13 cellular contexts compared by ENCODE assay signal in the genomic region with DNA sequence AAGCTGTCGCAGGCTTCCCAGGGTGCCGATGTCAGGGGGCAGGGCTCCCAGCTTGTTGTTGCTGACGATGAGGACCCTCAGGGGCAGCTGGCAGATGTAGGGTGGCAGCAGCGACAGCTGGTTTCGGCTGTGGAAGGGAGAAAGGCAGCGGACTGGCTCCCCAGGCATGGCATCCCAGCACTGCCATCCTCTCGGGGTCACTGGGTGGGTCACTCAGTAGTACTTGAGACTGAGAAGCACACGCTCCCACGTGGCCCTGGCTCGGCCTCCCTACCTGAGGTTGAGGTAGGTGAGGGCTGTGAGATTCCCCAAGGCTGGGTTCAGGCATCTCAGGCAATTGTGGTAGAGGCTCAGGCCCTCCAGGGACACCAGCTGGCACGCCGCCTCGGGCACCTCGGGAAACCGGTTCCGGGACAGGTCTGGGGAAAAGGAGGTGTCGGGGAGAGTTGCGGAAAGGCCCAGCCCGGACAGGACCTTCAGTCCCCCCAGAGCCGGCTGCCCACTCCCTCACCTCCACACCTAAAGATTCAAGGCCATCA. TPM values are rescaled to one million over a fixed set of nuclear protein-coding genes. Genes with fewer than 3 reads are reported as not detected.
DNase-seq lines count a peak whose midpoint lies in the region; ATAC-seq, FAIRE-seq and TF ChIP-seq lines count a peak whose summit lies in the region.
"Had no signal": no experiment of that assay in that cellular context is flagged by ENCODE, and none has a peak within 500 bp of the region (broad histone marks: within the 10 kb centered on the region; RNA-seq: fewer than 3 reads in every experiment).

No MANE protein-coding gene starts in this region.

- no peak overlapping the region for H4K5ac ChIP-seq in H1 (ENCODE audit: insufficient read length, low read depth, low read length)

- WGBS in H1 (ENCODE audit: extremely low coverage in 1 of 2, insufficient coverage in 1 of 2, insufficient read length in 1 of 2, insufficient replicate concordance in 2 of 2, low coverage in 1 of 2, low lambda C conversion rate in 2 of 2, missing lambda C conversion rate in 1 of 2), 2 experiments: 90% methylated on average over 19 of the region's 20 CpGs; no CpG with 5 or more reads in 1 of the 2 experiments

- H3K27me3 Mint-ChIP-seq in CD4-positive, CD25-positive, alpha-beta regulatory T cell: peaks cover 7% of the 10 kb centered on the region
- no peaks in the 10 kb centered on the region for H3K27me3 Mint-ChIP-seq in neural crest cell (ENCODE audit: low read depth)

- H3K79me1 ChIP-seq in H1 (ENCODE audit: low read depth, low read length): peaks cover 5% of the 10 kb centered on the region

- TF ChIP-seq POLR2A in H1 (IDR thresholded peaks at IDR 0.05; ENCODE audit: control extremely low read depth in 1 of 2, low read depth in 2 of 2, low read length in 2 of 2): no peak
- TF ChIP-seq POLR2A in uterus (IDR thresholded peaks at IDR 0.05): no peak

- H2BK120ac ChIP-seq in H1 (replicated peaks; ENCODE audit: low read depth, low read length): no peak overlapping the region

- H3K23me2 ChIP-seq in H1 (ENCODE audit: low read depth, low read length): peaks cover 16% of the 10 kb centered on the region

- H3K4me1 ChIP-seq in CD4-positive, CD25-positive, alpha-beta regulatory T cell (ENCODE audit: control insufficient read depth, insufficient read depth, low read length, poor library complexity, severe bottlenecking): peaks cover 44% of the 10 kb centered on the region
- H3K4me1 ChIP-seq in H1 (replicated peaks in 1 of 4; ENCODE audit: control insufficient read depth in 3 of 4, insufficient read depth in 4 of 4, low read length in 3 of 4) (peaks cover 0 to 22% (median 13%) of the 10 kb centered on the region in 4 experiments; a peak in 6 of 7 replicates), uterus (peaks cover 6 to 23% of the 10 kb centered on the region in 2 donors)

- H3K23ac ChIP-seq in H1 (ENCODE audit: insufficient read length): no peak overlapping the region

- FAIRE-seq in H1 (lab: Jason Lieb, UNC): no peak

- H2AFZ ChIP-seq in H1 (ENCODE audit: low read length): no peak overlapping the region

- H3K9ac ChIP-seq in H1 (replicated peaks in 1 of 4; ENCODE audit: extremely low read depth in 1 of 4, low read depth in 3 of 4, low read length in 3 of 4): no peak overlapping the region

- DNase-seq in CD4-positive, CD25-positive, alpha-beta regulatory T cell: no peak
- DNase-seq in H1 (ENCODE audit: low read depth in 1 of 2, low spot score in 2 of 2) (no peak), neural crest cell (ENCODE audit: low read depth, low spot score) (no peak), NOMO-1 treated with DMSO at 0.1 percent for 48 hours (lab: John Stamatoyannopoulos, UW; ENCODE audit: unreplicated experiment) (no peak), uterus (no peak)
- DNase-seq in central memory CD4-positive, alpha-beta T cell: no peak
- DNase-seq: DMS53; effector CD8-positive, alpha-beta T cell; NCI-H1436 treated with DMSO at 0.1 percent for 48 hours; PC-3; stimulated activated CD4-positive, alpha-beta T cell treated with anti-CD3 and anti-CD28 coated beads, Interleukin-2, amount 100 ng/mL, for 24 hours had no signal

- H4K20me1 ChIP-seq in H1 (replicated peaks in 1 of 2; ENCODE audit: control insufficient read depth in 1 of 2, insufficient read depth in 2 of 2, low read length in 2 of 2): peaks cover 2 to 14% of the 10 kb centered on the region in 2 experiments

- TF ChIP-seq CTCF in H1 (IDR thresholded peaks at IDR 0.05; ENCODE audit: control extremely low read depth in 1 of 3, insufficient read depth in 1 of 3, low read depth in 1 of 3, low read length in 3 of 3) (no peak), neural crest cell (conservative IDR thresholded peaks at IDR 0.05) (no peak), uterus (IDR thresholded peaks at IDR 0.05) (no peak)

- H4K8ac ChIP-seq in H1 (ENCODE audit: extremely low read depth, insufficient read depth, low read length): peak overlapping the region; percentile 23; the same call in 1 of the 2 replicates

- peak overlapping the region; percentile 59 to 100 (median 94) for H3K4me3 Mint-ChIP-seq in CD4-positive, CD25-positive, alpha-beta regulatory T cell
- peak overlapping the region; percentile 57 for H3K4me3 Mint-ChIP-seq in neural crest cell

- no peak overlapping the region for H2BK12ac ChIP-seq in H1 (ENCODE audit: low read depth, low read length)

- TF ChIP-seq RAD21 in H1 (IDR thresholded peaks at IDR 0.05 in 1 of 2, conservative IDR thresholded peaks at IDR 0.05 in 1 of 2; ENCODE audit: low read depth in 2 of 2, low read length in 2 of 2): no peak

- H3K36me3 ChIP-seq in CD4-positive, CD25-positive, alpha-beta regulatory T cell (ENCODE audit: control insufficient read depth, insufficient read depth, low read length): peaks cover 50% of the 10 kb centered on the region
- peaks cover 59% of the 10 kb centered on the region for H3K36me3 ChIP-seq in KOPT-K1 (ENCODE audit: insufficient read depth, low read length)
- peaks cover 15 to 32% (median 26%) of the 10 kb centered on the region in 4 experiments for H3K36me3 ChIP-seq in H1 (ENCODE audit: control insufficient read depth in 2 of 4, insufficient read depth in 4 of 4, low read length in 3 of 4)
- H3K36me3 ChIP-seq in uterus: no peaks in the 10 kb centered on the region

- H3K27me3 ChIP-seq in CD4-positive, CD25-positive, alpha-beta regulatory T cell (ENCODE audit: control insufficient read depth, insufficient read depth, low read length): no peaks in the 10 kb centered on the region
- peaks cover 0 to 2% (median 0%) of the 10 kb centered on the region in 4 experiments; a peak in 1 of 7 replicates for H3K27me3 ChIP-seq in H1 (replicated peaks in 1 of 4; ENCODE audit: control insufficient read depth in 3 of 4, extremely low read depth in 1 of 4, insufficient read depth in 3 of 4, low read length in 3 of 4)
- no peaks in the 10 kb centered on the region for H3K27me3 ChIP-seq in uterus

- no peak overlapping the region for H4K91ac ChIP-seq in H1 (replicated peaks; ENCODE audit: insufficient read length, low read length)

- H3K9me3 Mint-ChIP-seq in CD4-positive, CD25-positive, alpha-beta regulatory T cell: no peaks in the 10 kb centered on the region
- H3K9me3 Mint-ChIP-seq in neural crest cell: no peaks in the 10 kb centered on the region

- H3K18ac ChIP-seq in H1 (ENCODE audit: extremely low read depth, low read length): no peak overlapping the region

- H3K56ac ChIP-seq in H1 (replicated peaks; ENCODE audit: insufficient read length, low read depth, low read length): no peak overlapping the region

- peak overlapping the region; percentile 97 for H3K27ac ChIP-seq in CD4-positive, CD25-positive, alpha-beta regulatory T cell (ENCODE audit: insufficient read depth, low read length, poor library complexity, severe bottlenecking)
- H3K27ac ChIP-seq in KOPT-K1 (ENCODE audit: low read depth, low read length, poor library complexity, severe bottlenecking): peak overlapping the region; percentile 95
- H3K27ac ChIP-seq in H1 (ENCODE audit: low read depth, low read length): no peak overlapping the region
- no peak overlapping the region for H3K27ac ChIP-seq in uterus

- CTCF ChIA-PET in H1 (lab: Charles Lee; ENCODE audit: partially characterized antibody): interaction anchor here (0.7 to 11.4 kb wide), 3 partner anchors 9 to 98 kb away, joined by 3 to 171 read pairs (median 53); partner anchors contain the start of gene SAP25

- H3K36me3 Mint-ChIP-seq in CD4-positive, CD25-positive, alpha-beta regulatory T cell: no peaks in the 10 kb centered on the region
- no peaks in the 10 kb centered on the region for H3K36me3 Mint-ChIP-seq in neural crest cell (ENCODE audit: low read depth)

- peaks cover 0 to 30% (median 12%) of the 10 kb centered on the region in 4 donors for H3K4me1 Mint-ChIP-seq in CD4-positive, CD25-positive, alpha-beta regulatory T cell
- peaks cover 28% of the 10 kb centered on the region for H3K4me1 Mint-ChIP-seq in neural crest cell

- H3K4ac ChIP-seq in H1 (replicated peaks; ENCODE audit: insufficient read length, low read depth, low read length): no peak overlapping the region

- no peaks in the 10 kb centered on the region for H3K9me3 ChIP-seq in CD4-positive, CD25-positive, alpha-beta regulatory T cell (ENCODE audit: control insufficient read depth in 2 of 2, low read length in 2 of 2)
- H3K9me3 ChIP-seq in KOPT-K1 (ENCODE audit: insufficient read depth, low read length, poor library complexity, severe bottlenecking): no peaks in the 10 kb centered on the region
- no peaks in the 10 kb centered on the region for H3K9me3 ChIP-seq in H1 (ENCODE audit: insufficient read depth in 2 of 2, low read depth in 1 of 2, low read length in 1 of 2)
- H3K9me3 ChIP-seq in uterus: no peaks in the 10 kb centered on the region

- H2BK20ac ChIP-seq in H1 (ENCODE audit: low read length): no peak overlapping the region

- intact Hi-C loops in uterus (cut with DNase I; ENCODE audit: low total_unique reads): loop anchor here (10.0 kb wide), 1 partner anchor 93 kb away; the partner anchor contains the start of gene GNB2

- H2BK15ac ChIP-seq in H1 (ENCODE audit: low read length): no peak overlapping the region

- POLR2A ChIA-PET in H1 (lab: Charles Lee; ENCODE audit: partially characterized antibody): interaction anchor here (0.9 to 6.7 kb wide), 4 partner anchors 9 to 153 kb away, joined by 3 to 83 read pairs (median 4); partner anchors contain the start of genes PPP1R35, SAP25 and ZCWPW1

- H2BK5ac ChIP-seq in H1 (ENCODE audit: low read depth, low read length): no peak overlapping the region

- H3K4me3 ChIP-seq in CD4-positive, CD25-positive, alpha-beta regulatory T cell (ENCODE audit: low read depth, low read length): no peak overlapping the region
- H3K4me3 ChIP-seq in H1 (ENCODE audit: extremely low read depth in 1 of 4, insufficient read depth in 2 of 4, low read depth in 3 of 4, low read length in 4 of 4) (no peak overlapping the region), uterus (no peak overlapping the region)

- no peak overlapping the region for H2AK5ac ChIP-seq in H1 (ENCODE audit: low read depth, low read length)

- H3K4me2 ChIP-seq in H1 (ENCODE audit: insufficient read depth in 1 of 2, low read depth in 2 of 2, low read length in 2 of 2): no peak overlapping the region

- no peak for ATAC-seq in CD4-positive, CD25-positive, alpha-beta regulatory T cell (ENCODE audit: low read depth in 2 of 2)
- no peak for ATAC-seq in GM18867 (IDR thresholded peaks at IDR 0.05; ENCODE audit: unreplicated experiment)
- ATAC-seq: PC-3 had no signal

- H3K79me2 ChIP-seq in H1 (ENCODE audit: control insufficient read depth in 1 of 2, insufficient read depth in 2 of 2, low read length in 2 of 2): peaks cover 0 to 11% of the 10 kb centered on the region in 2 experiments; a peak in 1 of 4 replicates

- H3K27ac Mint-ChIP-seq in CD4-positive, CD25-positive, alpha-beta regulatory T cell: peak overlapping the region; percentile 91 to 96 (median 96)
- no peak overlapping the region for H3K27ac Mint-ChIP-seq in neural crest cell (ENCODE audit: unreplicated experiment)

- no peak overlapping the region for H3K14ac ChIP-seq in H1 (ENCODE audit: insufficient read length)

- no peak for TF ChIP-seq EP300 in H1 (IDR thresholded peaks at IDR 0.05; ENCODE audit: borderline replicate concordance in 1 of 2, low read depth in 2 of 2, low read length in 2 of 2)

RNA-seq across cellular contexts. Expression of gene LRCH4, which starts 3.8 kb away (rescaled TPM):
- total RNA-seq in CD4-positive, CD25-positive, alpha-beta regulatory T cell: 350 TPM
- polyA plus RNA-seq in CD4-positive, CD25-positive, alpha-beta regulatory T cell: 100 to 1,000 TPM; 115 to 136 (median 126) TPM
- total RNA-seq in H1 (2021; fragmentation: NEBNext Ultra II Directional; extraction: Animal tissue kit (Norgen Biotek cat#: 25700)): 34.5 and 36.6 TPM in 2 replicates
- polyA plus RNA-seq in H1 (2011; rRNA removed): 15.5 and 36.5 TPM in 2 replicates
- polyA plus RNA-seq in H1 (2011; cell fraction: cytosol; rRNA removed): 14.3 TPM
- 126 TPM for polyA plus RNA-seq in H1 (2011; cell fraction: nucleus; rRNA removed)
- polyA plus RNA-seq in H1 (2012, experiment 1 of 2): 16.5 to 30.3 TPM (median 28.4 TPM) in 4 replicates
- polyA plus RNA-seq in H1 (2012, experiment 2 of 2): 20.6 TPM
- 30.9 TPM for polyA plus RNA-seq in H1 (2013, experiment 1 of 2)
- 27.8 TPM for polyA plus RNA-seq in H1 (2013, experiment 2 of 2)
- polyA minus RNA-seq in H1 (2011; rRNA and poly(A)+ RNA removed): 10.6 and 13.2 TPM in 2 replicates
- 26.1 TPM for polyA minus RNA-seq in H1 (2011; cell fraction: cytosol; rRNA and poly(A)+ RNA removed)
- polyA minus RNA-seq in H1 (2011; cell fraction: nucleus; rRNA and poly(A)+ RNA removed): 45.6 TPM
- total RNA-seq in neural crest cell (44.2 and 46.6 TPM in 2 replicates), uterus (100 to 1,000 TPM in 1 of 4 donors, 10 to 100 TPM in 3; 11.5 to 179 (median 56.8) TPM)

RNA-seq across cellular contexts. Expression of gene FBXO24, which starts 4.0 kb away (rescaled TPM):
- not detected for total RNA-seq in CD4-positive, CD25-positive, alpha-beta regulatory T cell
- polyA plus RNA-seq in CD4-positive, CD25-positive, alpha-beta regulatory T cell: under 1 TPM in 3 of 4 donors, not detected in 1; 0.21 to 0.26 (median 0.22) TPM
- 0.35 and 0.59 TPM in 2 replicates for total RNA-seq in H1 (2021; fragmentation: NEBNext Ultra II Directional; extraction: Animal tissue kit (Norgen Biotek cat#: 25700))
- 0.57 and 0.83 TPM in 2 replicates for polyA plus RNA-seq in H1 (2011; rRNA removed)
- 0.57 TPM for polyA plus RNA-seq in H1 (2011; cell fraction: cytosol; rRNA removed)
- 1.4 TPM for polyA plus RNA-seq in H1 (2011; cell fraction: nucleus; rRNA removed)
- 0.80 to 1.5 TPM (median 1.1 TPM) in 4 replicates for polyA plus RNA-seq in H1 (2012, experiment 1 of 2)
- 0.17 TPM for polyA plus RNA-seq in H1 (2012, experiment 2 of 2)
- 0.39 TPM for polyA plus RNA-seq in H1 (2013, experiment 1 of 2)
- 0.28 TPM for polyA plus RNA-seq in H1 (2013, experiment 2 of 2)
- polyA minus RNA-seq in H1 (2011; rRNA and poly(A)+ RNA removed): 0.66 and 0.95 TPM in 2 replicates
- not detected for polyA minus RNA-seq in H1 (2011; cell fraction: cytosol; rRNA and poly(A)+ RNA removed)
- polyA minus RNA-seq in H1 (2011; cell fraction: nucleus; rRNA and poly(A)+ RNA removed): 0.30 TPM
- total RNA-seq in neural crest cell (0.50 and 0.61 TPM in 2 replicates), uterus (1 to 10 TPM in 2 of 4 donors, not detected in 2; 2.9 to 4.9 TPM)

RNA-seq across cellular contexts. Expression of gene SAP25, which starts 8.4 kb away (rescaled TPM):
- total RNA-seq in CD4-positive, CD25-positive, alpha-beta regulatory T cell: 47.4 TPM
- under 1 TPM in 1 of 4 donors, not detected in 3; 0.47 TPM for polyA plus RNA-seq in CD4-positive, CD25-positive, alpha-beta regulatory T cell
- total RNA-seq in H1 (2021; fragmentation: NEBNext Ultra II Directional; extraction: Animal tissue kit (Norgen Biotek cat#: 25700)): 5.4 and 5.8 TPM in 2 replicates
- polyA plus RNA-seq in H1 (2011; rRNA removed): 3.6 and 8.2 TPM in 2 replicates
- 2.3 TPM for polyA plus RNA-seq in H1 (2011; cell fraction: cytosol; rRNA removed)
- polyA plus RNA-seq in H1 (2011; cell fraction: nucleus; rRNA removed): 33.0 TPM
- polyA plus RNA-seq in H1 (2012, experiment 1 of 2): 4.8 to 6.4 TPM (median 5.3 TPM) in 4 replicates
- polyA plus RNA-seq in H1 (2012, experiment 2 of 2): 4.1 TPM
- polyA plus RNA-seq in H1 (2013, experiment 1 of 2): 5.7 TPM
- 4.9 TPM for polyA plus RNA-seq in H1 (2013, experiment 2 of 2)
- polyA minus RNA-seq in H1 (2011; rRNA and poly(A)+ RNA removed): not detected in 2 replicates
- not detected for polyA minus RNA-seq in H1 (2011; cell fraction: cytosol; rRNA and poly(A)+ RNA removed)
- polyA minus RNA-seq in H1 (2011; cell fraction: nucleus; rRNA and poly(A)+ RNA removed): 3.1 TPM
- 3.4 and 4.6 TPM in 2 replicates for total RNA-seq in neural crest cell
- total RNA-seq in uterus: 1 to 10 TPM in 1 of 4 donors, under 1 TPM in 1, not detected in 2; 0.69 to 6.0 TPM

RNA-seq across cellular contexts. Expression of gene PCOLCE, which starts 20.1 kb away (rescaled TPM):
- 2.8 TPM for total RNA-seq in CD4-positive, CD25-positive, alpha-beta regulatory T cell
- 1 to 10 TPM in 1 of 4 donors, under 1 TPM in 2, not detected in 1; 0.23 to 1.5 (median 0.89) TPM for polyA plus RNA-seq in CD4-positive, CD25-positive, alpha-beta regulatory T cell
- 69.2 and 70.6 TPM in 2 replicates for total RNA-seq in H1 (2021; fragmentation: NEBNext Ultra II Directional; extraction: Animal tissue kit (Norgen Biotek cat#: 25700))
- 21.5 and 46.6 TPM in 2 replicates for polyA plus RNA-seq in H1 (2011; rRNA removed)
- polyA plus RNA-seq in H1 (2011; cell fraction: cytosol; rRNA removed): 26.8 TPM
- 126 TPM for polyA plus RNA-seq in H1 (2011; cell fraction: nucleus; rRNA removed)
- polyA plus RNA-seq in H1 (2012, experiment 1 of 2): 80.3 to 96.2 TPM (median 87.0 TPM) in 4 replicates
- polyA plus RNA-seq in H1 (2012, experiment 2 of 2): 81.2 TPM
- polyA plus RNA-seq in H1 (2013, experiment 1 of 2): 132 TPM
- 122 TPM for polyA plus RNA-seq in H1 (2013, experiment 2 of 2)
- polyA minus RNA-seq in H1 (2011; rRNA and poly(A)+ RNA removed): 7.8 and 13.1 TPM in 2 replicates
- 27.5 TPM for polyA minus RNA-seq in H1 (2011; cell fraction: cytosol; rRNA and poly(A)+ RNA removed)
- 29.2 TPM for polyA minus RNA-seq in H1 (2011; cell fraction: nucleus; rRNA and poly(A)+ RNA removed)
- total RNA-seq in neural crest cell (13.7 and 16.7 TPM in 2 replicates), uterus (100 to 1,000 TPM in 1 of 4 donors, 10 to 100 TPM in 2, 1 to 10 TPM in 1; 6.2 to 151 (median 57.8) TPM)

RNA-seq across cellular contexts. Expression of gene MOSPD3, which starts 30.2 kb away (rescaled TPM):
- 13.9 TPM for total RNA-seq in CD4-positive, CD25-positive, alpha-beta regulatory T cell
- 10 to 100 TPM; 13.8 to 22.9 (median 21.9) TPM for polyA plus RNA-seq in CD4-positive, CD25-positive, alpha-beta regulatory T cell
- 19.3 and 20.7 TPM in 2 replicates for total RNA-seq in H1 (2021; fragmentation: NEBNext Ultra II Directional; extraction: Animal tissue kit (Norgen Biotek cat#: 25700))
- polyA plus RNA-seq in H1 (2011; rRNA removed): 21.4 and 45.7 TPM in 2 replicates
- polyA plus RNA-seq in H1 (2011; cell fraction: cytosol; rRNA removed): 10.1 TPM
- polyA plus RNA-seq in H1 (2011; cell fraction: nucleus; rRNA removed): 23.8 TPM
- 15.9 to 26.5 TPM (median 22.6 TPM) in 4 replicates for polyA plus RNA-seq in H1 (2012, experiment 1 of 2)
- 25.8 TPM for polyA plus RNA-seq in H1 (2012, experiment 2 of 2)
- 19.0 TPM for polyA plus RNA-seq in H1 (2013, experiment 1 of 2)
- polyA plus RNA-seq in H1 (2013, experiment 2 of 2): 17.7 TPM
- 7.0 and 8.1 TPM in 2 replicates for polyA minus RNA-seq in H1 (2011; rRNA and poly(A)+ RNA removed)
- polyA minus RNA-seq in H1 (2011; cell fraction: cytosol; rRNA and poly(A)+ RNA removed): 7.4 TPM
- 8.7 TPM for polyA minus RNA-seq in H1 (2011; cell fraction: nucleus; rRNA and poly(A)+ RNA removed)
- total RNA-seq in neural crest cell: 24.3 and 27.9 TPM in 2 replicates
- 10 to 100 TPM in 2 of 4 donors, 1 to 10 TPM in 2; 1.3 to 35.3 (median 15.1) TPM for total RNA-seq in uterus

Comparison
In these comparisons a context has a peak if more than half of its experiments do, and no peak if none do; other contexts are left out.
1. H3K27ac ChIP-seq: peak in CD4-positive, CD25-positive, alpha-beta regulatory T cell (single experiment) and KOPT-K1 (single experiment); none in H1 (single experiment) and uterus (0 of 2).